ENCODE assay signal across 8 cellular contexts in the genomic region with DNA sequence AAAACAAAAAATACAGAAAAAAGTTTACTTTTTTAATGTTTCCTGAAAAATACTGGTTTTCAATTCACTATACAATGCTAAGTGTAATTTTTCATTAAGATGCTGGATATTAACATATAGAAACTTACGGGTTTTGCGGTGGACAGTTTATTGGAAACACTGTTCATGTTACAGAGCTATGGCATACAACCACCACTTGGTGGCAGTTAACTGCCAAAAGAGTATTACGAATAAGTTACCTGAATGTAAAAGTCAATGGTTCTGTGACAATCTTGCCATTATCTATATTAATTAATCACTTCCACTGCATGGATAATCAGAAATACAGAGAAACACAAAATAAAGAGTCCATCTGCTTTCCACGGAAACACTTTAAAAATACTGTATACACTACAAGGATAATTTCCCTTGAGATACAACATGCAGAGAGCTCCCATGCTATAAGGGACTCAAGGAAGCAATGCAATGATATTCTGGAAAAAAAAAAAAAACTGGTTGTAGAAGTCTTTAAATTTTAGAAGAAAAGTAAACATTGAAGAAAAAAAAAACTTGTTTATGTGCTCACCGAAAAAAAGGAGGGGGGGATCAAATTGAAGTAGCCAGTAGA.
DNase-seq lines count a peak whose midpoint lies in the region; ATAC-seq and TF ChIP-seq lines count a peak whose summit lies in the region.

No MANE protein-coding gene starts in this region.

- H3K27ac ChIP-seq in cardiac muscle cell (no peak overlapping the region), esophagus squamous epithelium (no peak overlapping the region), parathyroid adenoma (no peak overlapping the region)

- no peaks in the 10 kb centered on the region for H3K79me2 ChIP-seq in parathyroid adenoma

- 35 to 39% methylated on average over 5 of the region's 5 CpGs for WGBS in esophagus squamous epithelium, 2 donors

- ATAC-seq in Right ventricle myocardium inferior (no peak), GM21423 (IDR thresholded peaks at IDR 0.05; ENCODE audit: unreplicated experiment) (peak; percentile 89), HG03521 (IDR thresholded peaks at IDR 0.05; ENCODE audit: unreplicated experiment) (peak; percentile 92), SK-N-SH treated with all-trans-retinoic acid at 6 μM for 48 hours (peak; percentile 94)

- no peak overlapping the region for H3K4me2 ChIP-seq in parathyroid adenoma (ENCODE audit: low read length)

- TF ChIP-seq POLR2A in esophagus squamous epithelium (IDR thresholded peaks at IDR 0.05) = no peak

- H3K9ac ChIP-seq in parathyroid adenoma = no peak overlapping the region

- H3K4me3 ChIP-seq in cardiac muscle cell (no peak overlapping the region), esophagus squamous epithelium (no peak overlapping the region), parathyroid adenoma (ENCODE audit: low read depth, low read length) (no peak overlapping the region)

- DNase-seq in cardiac muscle cell (ENCODE audit: low read depth in 1 of 2, low spot score in 1 of 2) (peak; percentile 46 to 54), Right ventricle myocardium inferior (ENCODE audit: missing footprints) (no peak), esophagus squamous epithelium (lab: John Stamatoyannopoulos, UW) (no peak), amniotic stem cell (lab: John Stamatoyannopoulos, UW) (no peak)

- no peaks in the 10 kb centered on the region for H3K36me3 ChIP-seq in cardiac muscle cell
- H3K36me3 ChIP-seq in esophagus squamous epithelium = no peaks in the 10 kb centered on the region
- no peaks in the 10 kb centered on the region for H3K36me3 ChIP-seq in parathyroid adenoma (ENCODE audit: control insufficient read depth, insufficient read depth, low read length)

- peak; percentile 80 for TF ChIP-seq CTCF in cardiac muscle cell (IDR thresholded peaks at IDR 0.05; ENCODE audit: low read depth, low read length)
- TF ChIP-seq CTCF in esophagus squamous epithelium (IDR thresholded peaks at IDR 0.05) = peak; percentile 22 to 67 (median 56)
- peak; percentile 63 for TF ChIP-seq CTCF in parathyroid adenoma (IDR thresholded peaks at IDR 0.05)

- intact Hi-C loops in Right ventricle myocardium inferior (cut with DNase I) (loop anchor here (10.0 kb wide), 1 partner anchor 96 kb away; the partner anchor contains the start of gene TPK1), esophagus squamous epithelium (cut with DNase I) (no loop called here)

- H3K9me3 ChIP-seq in cardiac muscle cell (ENCODE audit: low read depth) = no peaks in the 10 kb centered on the region
- H3K9me3 ChIP-seq in esophagus squamous epithelium = no peaks in the 10 kb centered on the region
- H3K9me3 ChIP-seq in parathyroid adenoma (ENCODE audit: control insufficient read depth, low read length) = no peaks in the 10 kb centered on the region

- no peaks in the 10 kb centered on the region for H3K27me3 ChIP-seq in cardiac muscle cell
- no peaks in the 10 kb centered on the region for H3K27me3 ChIP-seq in esophagus squamous epithelium
- no peaks in the 10 kb centered on the region for H3K27me3 ChIP-seq in parathyroid adenoma (ENCODE audit: control insufficient read depth, insufficient read depth, low read length)

- H3K4me1 ChIP-seq in cardiac muscle cell (ENCODE audit: low read depth) = no peaks in the 10 kb centered on the region
- no peaks in the 10 kb centered on the region for H3K4me1 ChIP-seq in esophagus squamous epithelium
- no peaks in the 10 kb centered on the region for H3K4me1 ChIP-seq in parathyroid adenoma

- H2AFZ ChIP-seq in parathyroid adenoma = no peak overlapping the region

TF ChIP-seq in SK-N-SH treated with all-trans-retinoic acid at 6 μM for 48 hours, 23 proteins besides CTCF, POLR2A, EP300 and RAD21:
- TF ChIP-seq ZC3H10 (CRISPR knock-in tag; IDR thresholded peaks at IDR 0.05) (no peak), ZFP3 (CRISPR knock-in tag; IDR thresholded peaks at IDR 0.05) (no peak), ZNF70 (CRISPR knock-in tag; IDR thresholded peaks at IDR 0.05) (no peak), CSRNP3 (CRISPR knock-in tag; IDR thresholded peaks at IDR 0.05) (no peak)
- TF ChIP-seq, protein P1, sequence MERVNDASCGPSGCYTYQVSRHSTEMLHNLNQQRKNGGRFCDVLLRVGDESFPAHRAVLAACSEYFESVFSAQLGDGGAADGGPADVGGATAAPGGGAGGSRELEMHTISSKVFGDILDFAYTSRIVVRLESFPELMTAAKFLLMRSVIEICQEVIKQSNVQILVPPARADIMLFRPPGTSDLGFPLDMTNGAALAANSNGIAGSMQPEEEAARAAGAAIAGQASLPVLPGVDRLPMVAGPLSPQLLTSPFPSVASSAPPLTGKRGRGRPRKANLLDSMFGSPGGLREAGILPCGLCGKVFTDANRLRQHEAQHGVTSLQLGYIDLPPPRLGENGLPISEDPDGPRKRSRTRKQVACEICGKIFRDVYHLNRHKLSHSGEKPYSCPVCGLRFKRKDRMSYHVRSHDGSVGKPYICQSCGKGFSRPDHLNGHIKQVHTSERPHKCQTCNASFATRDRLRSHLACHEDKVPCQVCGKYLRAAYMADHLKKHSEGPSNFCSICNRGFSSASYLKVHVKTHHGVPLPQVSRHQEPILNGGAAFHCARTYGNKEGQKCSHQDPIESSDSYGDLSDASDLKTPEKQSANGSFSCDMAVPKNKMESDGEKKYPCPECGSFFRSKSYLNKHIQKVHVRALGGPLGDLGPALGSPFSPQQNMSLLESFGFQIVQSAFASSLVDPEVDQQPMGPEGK (CRISPR knock-in tag; IDR thresholded peaks at IDR 0.05; ENCODE audit: borderline replicate concordance) = no peak

Comparison
In these comparisons a context has a peak if more than half of its experiments do, and no peak if none do; other contexts are left out.
1. DNase-seq: peak in cardiac muscle cell (2 of 2); none in Right ventricle myocardium inferior (single experiment), esophagus squamous epithelium (single experiment) and amniotic stem cell (single experiment).
2. Peak in every context shown above with its lines, with median percentiles within 50 percentile points of each other: CTCF ChIP-seq.